Comparison of ENCODE assay signal across 8 cellular contexts in the genomic region with DNA sequence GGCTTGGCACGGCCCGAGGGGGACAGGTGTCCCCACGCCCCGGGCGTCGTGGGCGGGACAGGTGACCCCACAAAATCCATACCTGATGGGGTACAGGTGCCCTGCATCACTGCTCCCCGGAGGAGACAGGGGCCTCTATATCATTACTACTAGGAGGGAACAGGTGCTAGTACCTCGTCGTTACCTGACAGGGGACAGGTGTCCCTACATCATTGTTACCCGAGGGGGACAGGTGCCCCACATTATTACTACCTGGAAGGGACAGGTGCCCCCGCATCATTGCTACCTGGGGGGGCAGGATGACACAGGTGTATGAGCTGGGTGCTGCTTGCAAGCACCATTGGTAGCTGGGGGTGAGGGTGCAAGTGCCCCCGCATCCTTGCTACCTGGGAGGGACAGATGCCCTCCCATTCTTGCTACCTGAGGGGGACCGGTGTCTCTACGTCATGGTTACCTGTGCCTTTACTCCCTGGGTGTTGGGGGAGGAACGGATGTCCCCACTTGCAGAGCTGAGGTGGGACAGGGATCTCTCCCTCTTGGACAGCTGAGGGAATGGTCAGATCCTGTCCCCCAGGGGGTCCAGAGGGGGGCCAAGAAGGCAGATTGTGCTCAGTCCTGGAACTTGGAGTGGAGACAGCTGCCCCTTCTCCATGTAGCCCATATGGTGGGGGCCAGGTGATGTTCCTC. TPM values are rescaled to one million over a fixed set of nuclear protein-coding genes. Genes with fewer than 3 reads are reported as not detected.
DNase-seq lines count a peak whose midpoint lies in the region; TF ChIP-seq lines count a peak whose summit lies in the region.

No MANE protein-coding gene starts in this region.

- H3K36me3 Mint-ChIP-seq in T-helper 1 cell treated with Interleukin-12 subunit alpha and Interleukin-12 subunit beta and Interleukin-4 antibody, amounts not matched to agents 30 μg/mL and 1 μg/mL, for 36 hours (ENCODE audit: low read depth): no peaks in the 10 kb centered on the region
- H3K36me3 Mint-ChIP-seq in dendritic cell treated with granulocyte-macrophage colony-stimulating factor and Interleukin-4, amounts not matched to agents 40 ng/mL and 50 ng/mL, for 4 days (ENCODE audit: low read depth): peaks cover 6% of the 10 kb centered on the region
- H3K36me3 Mint-ChIP-seq in neural crest cell (ENCODE audit: low read depth): no peaks in the 10 kb centered on the region

- no peak overlapping the region for H2AFZ ChIP-seq in Karpas-422 (ENCODE audit: low read length)

- no peaks in the 10 kb centered on the region for H3K27me3 Mint-ChIP-seq in T-helper 1 cell treated with Interleukin-12 subunit alpha and Interleukin-12 subunit beta and Interleukin-4 antibody, amounts not matched to agents 30 μg/mL and 1 μg/mL, for 36 hours (ENCODE audit: low read depth)
- H3K27me3 Mint-ChIP-seq in dendritic cell treated with granulocyte-macrophage colony-stimulating factor and Interleukin-4, amounts not matched to agents 40 ng/mL and 50 ng/mL, for 4 days: no peaks in the 10 kb centered on the region
- no peaks in the 10 kb centered on the region for H3K27me3 Mint-ChIP-seq in neural crest cell (ENCODE audit: low read depth)

- intact Hi-C loops in dendritic cell treated with granulocyte-macrophage colony-stimulating factor and Interleukin-4, amounts not matched to agents 40 ng/mL and 50 ng/mL, for 4 days (cut with micrococcal nuclease): loop anchor here (2.0 kb wide), 1 partner anchor 47 kb away; the partner anchor contains the start of gene KLHL26

- no peaks in the 10 kb centered on the region for H3K27me3 ChIP-seq in Karpas-422 (ENCODE audit: low read length)

- H3K4me1 ChIP-seq in Karpas-422 (ENCODE audit: low read length): peaks cover 17% of the 10 kb centered on the region

- peaks cover 8% of the 10 kb centered on the region for H3K4me1 Mint-ChIP-seq in T-helper 1 cell treated with Interleukin-12 subunit alpha and Interleukin-12 subunit beta and Interleukin-4 antibody, amounts not matched to agents 30 μg/mL and 1 μg/mL, for 36 hours (ENCODE audit: low read depth)
- H3K4me1 Mint-ChIP-seq in dendritic cell treated with granulocyte-macrophage colony-stimulating factor and Interleukin-4, amounts not matched to agents 40 ng/mL and 50 ng/mL, for 4 days (ENCODE audit: low read depth): peaks cover 62% of the 10 kb centered on the region
- peaks cover 18% of the 10 kb centered on the region for H3K4me1 Mint-ChIP-seq in neural crest cell

- DNase-seq in T-helper 1 cell (no peak), Karpas-422 (no peak), neural crest cell (ENCODE audit: low read depth, low spot score) (no peak), hippocampal formation (lab: John Stamatoyannopoulos, UW) (no peak), SHP77 treated with DMSO at 0.1 percent for 48 hours (lab: John Stamatoyannopoulos, UW) (no peak), dermis blood vessel endothelial cell (no peak)

- peak overlapping the region; percentile 36 for H3K27ac Mint-ChIP-seq in T-helper 1 cell treated with Interleukin-12 subunit alpha and Interleukin-12 subunit beta and Interleukin-4 antibody, amounts not matched to agents 30 μg/mL and 1 μg/mL, for 36 hours
- H3K27ac Mint-ChIP-seq in dendritic cell treated with granulocyte-macrophage colony-stimulating factor and Interleukin-4, amounts not matched to agents 40 ng/mL and 50 ng/mL, for 4 days: peak overlapping the region; percentile 90
- no peak overlapping the region for H3K27ac Mint-ChIP-seq in neural crest cell (ENCODE audit: unreplicated experiment)

- H3K4me3 ChIP-seq in Karpas-422 (ENCODE audit: low read length): peak overlapping the region; percentile 91

- peak overlapping the region; percentile 73 for H3K4me2 ChIP-seq in Karpas-422 (ENCODE audit: low read depth, low read length, poor library complexity, severe bottlenecking)

- no peaks in the 10 kb centered on the region for H3K9me2 ChIP-seq in Karpas-422 (replicated peaks; ENCODE audit: insufficient read depth, low read length)

- no peaks in the 10 kb centered on the region for H3K9me3 Mint-ChIP-seq in T-helper 1 cell treated with Interleukin-12 subunit alpha and Interleukin-12 subunit beta and Interleukin-4 antibody, amounts not matched to agents 30 μg/mL and 1 μg/mL, for 36 hours
- H3K9me3 Mint-ChIP-seq in dendritic cell treated with granulocyte-macrophage colony-stimulating factor and Interleukin-4, amounts not matched to agents 40 ng/mL and 50 ng/mL, for 4 days: no peaks in the 10 kb centered on the region
- no peaks in the 10 kb centered on the region for H3K9me3 Mint-ChIP-seq in neural crest cell

- H3K36me3 ChIP-seq in Karpas-422 (ENCODE audit: insufficient read depth, low read length): no peaks in the 10 kb centered on the region

- H3K79me2 ChIP-seq in Karpas-422 (ENCODE audit: low read length): peaks cover 8% of the 10 kb centered on the region; the same call in 1 of the 2 replicates

- no peak overlapping the region for H3K27ac ChIP-seq in Karpas-422 (ENCODE audit: low read length)

- no peak for TF ChIP-seq CTCF in neural crest cell (conservative IDR thresholded peaks at IDR 0.05)

- H3K9ac ChIP-seq in Karpas-422 (ENCODE audit: low read length): peak overlapping the region; percentile 78

- peak overlapping the region; percentile 64 for H3K4me3 Mint-ChIP-seq in T-helper 1 cell treated with Interleukin-12 subunit alpha and Interleukin-12 subunit beta and Interleukin-4 antibody, amounts not matched to agents 30 μg/mL and 1 μg/mL, for 36 hours
- H3K4me3 Mint-ChIP-seq in dendritic cell treated with granulocyte-macrophage colony-stimulating factor and Interleukin-4, amounts not matched to agents 40 ng/mL and 50 ng/mL, for 4 days: peak overlapping the region; percentile 67
- H3K4me3 Mint-ChIP-seq in neural crest cell: peak overlapping the region; percentile 73

- no peaks in the 10 kb centered on the region for H3K9me3 ChIP-seq in Karpas-422 (ENCODE audit: low read length)

- peaks cover 8% of the 10 kb centered on the region for H4K20me1 ChIP-seq in Karpas-422 (ENCODE audit: insufficient read depth, low read depth, low read length)

RNA-seq across cellular contexts. Expression of gene CRTC1, which starts 0.6 kb away (rescaled TPM):
- 3.7 and 5.5 TPM in 2 replicates for total RNA-seq in Karpas-422 (2014; rRNA removed; shearing (Covaris generic); ENCODE audit: low replicate concordance)
- total RNA-seq in neural crest cell (24.1 and 25.2 TPM in 2 replicates), dermis blood vessel endothelial cell (1.2 and 1.8 TPM in 2 replicates)

RNA-seq across cellular contexts. Expression of gene KLHL26, which starts 47.3 kb away (rescaled TPM):
- 3.7 and 4.0 TPM in 2 replicates for total RNA-seq in Karpas-422 (2014; rRNA removed; shearing (Covaris generic); ENCODE audit: low replicate concordance)
- total RNA-seq in neural crest cell (11.1 and 12.3 TPM in 2 replicates), dermis blood vessel endothelial cell (1.9 and 9.1 TPM in 2 replicates)
